Comparison of ENCODE assay signal across 11 cellular contexts in genomic region chr16:3748307-3748706, GRCh38.
"Had no signal": no experiment of that assay in that cellular context is flagged by ENCODE, and none has a peak within 500 bp of the region (broad histone marks: within the 10 kb centered on the region; RNA-seq: fewer than 3 reads in every experiment).

No MANE protein-coding gene starts in this region.

- H3K9me3 Mint-ChIP-seq: activated CD8-positive, alpha-beta T cell treated with anti-CD3 and anti-CD28 coated beads for 36 hours; nephron had no signal

- H3K27me3 Mint-ChIP-seq: activated CD8-positive, alpha-beta T cell treated with anti-CD3 and anti-CD28 coated beads for 36 hours had no signal

- H3K4me3 ChIP-seq: ascending aorta, colonic mucosa, ovary, SJSA1, smooth muscle cell, thyroid gland had no signal

- H3K4me1 Mint-ChIP-seq: nephron had no signal

- H3K27ac ChIP-seq: ascending aorta, colonic mucosa, SJSA1, thyroid gland, VCaP had no signal

- DNase-seq: activated CD8-positive, alpha-beta T cell treated with anti-CD3 and anti-CD28 coated beads for 36 hours; colonic mucosa; effector CD4-positive, alpha-beta T cell; retina; thyroid gland had no signal

- H3K27me3 ChIP-seq: ascending aorta, colonic mucosa, ovary, SJSA1, thyroid gland had no signal

- H3K9me3 ChIP-seq: ascending aorta, colonic mucosa, ovary, SJSA1, thyroid gland had no signal

- H3K4me3 Mint-ChIP-seq: activated CD8-positive, alpha-beta T cell treated with anti-CD3 and anti-CD28 coated beads for 36 hours; nephron had no signal

- H3K36me3 ChIP-seq: ovary had no signal

- H3K27ac Mint-ChIP-seq: nephron had no signal

- H3K4me1 ChIP-seq: colonic mucosa, thyroid gland had no signal

- ATAC-seq: activated CD8-positive, alpha-beta T cell treated with anti-CD3 and anti-CD28 coated beads for 36 hours had no signal
